22 cellular contexts compared by ENCODE assay signal in the genomic region with DNA sequence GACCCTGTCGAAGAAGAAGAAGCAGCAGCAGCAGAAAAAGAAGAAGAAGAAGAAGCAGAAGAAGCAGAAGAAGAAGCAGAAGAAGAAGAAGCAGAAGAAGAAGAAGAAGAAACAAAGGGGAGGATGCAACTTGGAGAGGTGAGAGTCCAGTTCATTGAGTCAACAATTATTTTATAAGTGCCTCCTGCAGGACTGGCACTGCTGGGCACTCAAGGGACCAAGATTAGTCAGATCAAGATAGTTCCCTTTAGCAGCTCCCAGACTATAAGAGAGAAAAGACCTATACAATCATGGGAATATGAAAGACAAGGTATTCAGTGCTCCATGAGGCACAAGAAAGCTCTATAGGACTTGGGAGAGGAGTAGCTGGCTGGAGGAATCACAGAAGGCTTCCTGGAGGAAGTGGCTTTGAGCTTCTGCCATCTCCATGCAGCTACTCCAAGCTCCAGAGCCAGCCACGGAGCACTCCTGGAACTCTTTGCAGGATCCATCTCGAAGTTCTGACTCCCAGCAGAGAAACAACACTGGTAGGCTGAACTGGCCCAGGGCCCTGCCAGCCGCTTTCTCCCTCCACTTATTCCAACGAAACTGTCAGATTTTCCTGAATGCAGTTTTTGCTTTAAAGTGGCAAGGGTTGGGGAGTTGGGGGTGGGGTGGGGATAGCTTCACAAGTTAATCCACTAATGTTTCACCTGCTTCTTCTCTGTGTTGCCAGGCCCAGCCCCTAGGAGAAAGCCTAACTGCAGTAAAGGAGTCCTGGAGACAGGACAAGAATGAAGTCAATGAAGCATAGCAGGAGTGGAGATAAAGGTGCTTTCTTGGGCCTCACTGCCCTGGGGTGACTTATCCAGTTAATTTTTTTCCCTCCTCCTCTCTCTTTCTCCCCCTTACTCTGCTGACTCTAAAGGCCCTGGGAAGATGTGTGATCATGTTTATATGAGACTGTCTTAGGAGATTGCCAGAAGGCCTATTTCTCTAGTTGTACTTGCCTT.
DNase-seq lines count a peak whose midpoint lies in the region; ATAC-seq, FAIRE-seq and TF ChIP-seq lines count a peak whose summit lies in the region.
"Had no signal": no experiment of that assay in that cellular context is flagged by ENCODE, and none has a peak within 500 bp of the region (broad histone marks: within the 10 kb centered on the region; RNA-seq: fewer than 3 reads in every experiment).

No MANE protein-coding gene starts in this region.

- H3K4me3 ChIP-seq in bronchial epithelial cell (ENCODE audit: low read depth, low read length) (no peak overlapping the region), trophoblast cell (ENCODE audit: low read depth, low read length) (no peak overlapping the region), tibial artery (no peak overlapping the region), OCI-LY7 (ENCODE audit: low read depth, low read length, poor library complexity, severe bottlenecking) (no peak overlapping the region)
- H3K4me3 ChIP-seq: cardiac muscle cell, GM12878, right lobe of liver, uterus had no signal

- H3K14ac ChIP-seq in trophoblast cell (ENCODE audit: low read length): peak overlapping the region; percentile 44

- peak; percentile 37 for ATAC-seq in left lobe of liver
- no peak for ATAC-seq in activated CD8-positive, alpha-beta T cell treated with anti-CD3 and anti-CD28 coated beads for 36 hours
- ATAC-seq: activated T-cell treated with anti-CD3 and anti-CD28 coated beads, Interleukin-2, amount 50 U/mL, for 4 hours; GM12878; HCT116; PC-3 had no signal

- no peak overlapping the region for H3K9ac ChIP-seq in trophoblast cell (ENCODE audit: low read length)
- H3K9ac ChIP-seq: KMS-11 had no signal

- no peak overlapping the region for H3K27ac ChIP-seq in trophoblast cell (ENCODE audit: low read depth, low read length)
- H3K27ac ChIP-seq in tibial artery: no peak overlapping the region
- no peak overlapping the region for H3K27ac ChIP-seq in OCI-LY7 (ENCODE audit: low read depth, low read length, poor library complexity, severe bottlenecking)
- H3K27ac ChIP-seq: cardiac muscle cell, KMS-11, right lobe of liver, uterus had no signal

- H3K27ac Mint-ChIP-seq in activated CD8-positive, alpha-beta T cell treated with anti-CD3 and anti-CD28 coated beads for 36 hours: no peak overlapping the region
- H3K27ac Mint-ChIP-seq: dendritic cell treated with granulocyte-macrophage colony-stimulating factor and Interleukin-4, amounts not matched to agents 40 ng/mL and 50 ng/mL, for 4 days; immature natural killer cell had no signal

- no peaks in the 10 kb centered on the region for H3K4me1 Mint-ChIP-seq in activated CD8-positive, alpha-beta T cell treated with anti-CD3 and anti-CD28 coated beads for 36 hours (ENCODE audit: low read depth)
- H3K4me1 Mint-ChIP-seq: immature natural killer cell had no signal

- H3K27me3 ChIP-seq in bronchial epithelial cell (ENCODE audit: control insufficient read depth, insufficient read depth, low read length): no peaks in the 10 kb centered on the region
- no peaks in the 10 kb centered on the region for H3K27me3 ChIP-seq in trophoblast cell (ENCODE audit: insufficient read depth, low read length)
- H3K27me3 ChIP-seq in tibial artery: no peaks in the 10 kb centered on the region
- H3K27me3 ChIP-seq: cardiac muscle cell, right lobe of liver, uterus had no signal

- no peak overlapping the region for H3K23ac ChIP-seq in trophoblast cell (ENCODE audit: low read length)

- no peaks in the 10 kb centered on the region for H3K9me2 ChIP-seq in OCI-LY7 (ENCODE audit: insufficient read depth, low read length)

- H3K79me1 ChIP-seq in trophoblast cell (ENCODE audit: low read length): peaks cover 40% of the 10 kb centered on the region

- no peaks in the 10 kb centered on the region for H3K36me3 Mint-ChIP-seq in activated CD8-positive, alpha-beta T cell treated with anti-CD3 and anti-CD28 coated beads for 36 hours (ENCODE audit: low read depth)
- H3K36me3 Mint-ChIP-seq: immature natural killer cell had no signal

- BruUV-seq in OCI-LY7 (replicated peaks; lab: Mats Ljungman, UMichigan): no TSS peak

- TF ChIP-seq CTCF in bronchial epithelial cell (IDR thresholded peaks at IDR 0.05; ENCODE audit: insufficient read depth, low read length, severe bottlenecking) (no peak), tibial artery (IDR thresholded peaks at IDR 0.05) (no peak), OCI-LY7 (conservative IDR thresholded peaks at IDR 0.05; ENCODE audit: low read length) (no peak)
- no peak for TF ChIP-seq CTCF in activated CD8-positive, alpha-beta T cell treated with anti-CD3 and anti-CD28 coated beads for 36 hours (IDR thresholded peaks at IDR 0.05)

- no peaks in the 10 kb centered on the region for H3K9me3 Mint-ChIP-seq in activated CD8-positive, alpha-beta T cell treated with anti-CD3 and anti-CD28 coated beads for 36 hours
- H3K9me3 Mint-ChIP-seq: activated T-cell treated with anti-CD3 and anti-CD28 coated beads, Interleukin-2, amount 50 U/mL, for 4 hours; dendritic cell treated with granulocyte-macrophage colony-stimulating factor and Interleukin-4, amounts not matched to agents 40 ng/mL and 50 ng/mL, for 4 days; immature natural killer cell had no signal

- no peak overlapping the region for H3K4me3 Mint-ChIP-seq in activated CD8-positive, alpha-beta T cell treated with anti-CD3 and anti-CD28 coated beads for 36 hours
- H3K4me3 Mint-ChIP-seq: activated T-cell treated with anti-CD3 and anti-CD28 coated beads, Interleukin-2, amount 50 U/mL, for 4 hours; dendritic cell treated with granulocyte-macrophage colony-stimulating factor and Interleukin-4, amounts not matched to agents 40 ng/mL and 50 ng/mL, for 4 days; immature natural killer cell had no signal

- H3K4me2 ChIP-seq in trophoblast cell (ENCODE audit: low read length) (no peak overlapping the region), OCI-LY7 (ENCODE audit: low read length) (no peak overlapping the region)
- H3K4me2 ChIP-seq: KMS-11 had no signal

- H3K27me3 Mint-ChIP-seq in activated CD8-positive, alpha-beta T cell treated with anti-CD3 and anti-CD28 coated beads for 36 hours: no peaks in the 10 kb centered on the region

- no peaks in the 10 kb centered on the region for H4K20me1 ChIP-seq in OCI-LY7 (ENCODE audit: insufficient read depth, low read length)

- H3K36me3 ChIP-seq in bronchial epithelial cell (ENCODE audit: control insufficient read depth, insufficient read depth, low read length) (no peaks in the 10 kb centered on the region), trophoblast cell (ENCODE audit: control insufficient read depth in 1 of 2, insufficient read depth in 2 of 2, low read length in 2 of 2) (no peaks in the 10 kb centered on the region), tibial artery (no peaks in the 10 kb centered on the region), OCI-LY7 (ENCODE audit: insufficient read depth, low read length) (no peaks in the 10 kb centered on the region)
- H3K36me3 ChIP-seq: cardiac muscle cell, right lobe of liver, uterus had no signal

- peak overlapping the region; percentile 70 for H4K91ac ChIP-seq in trophoblast cell (ENCODE audit: low read depth, low read length)

- H2AFZ ChIP-seq in trophoblast cell (ENCODE audit: insufficient read depth, low read length, poor library complexity) (no peak overlapping the region), OCI-LY7 (ENCODE audit: low read length) (no peak overlapping the region)

- H3K4me1 ChIP-seq in trophoblast cell (ENCODE audit: control insufficient read depth in 1 of 2, insufficient read depth in 2 of 2, low read length in 2 of 2): peaks cover 30 to 41% of the 10 kb centered on the region in 2 experiments
- no peaks in the 10 kb centered on the region for H3K4me1 ChIP-seq in tibial artery
- no peaks in the 10 kb centered on the region for H3K4me1 ChIP-seq in OCI-LY7 (ENCODE audit: insufficient read depth, low read length, poor library complexity, severe bottlenecking)
- H3K4me1 ChIP-seq: uterus had no signal

- WGBS in trophoblast cell (ENCODE audit: extremely low coverage, insufficient coverage, insufficient read length): no CpG with 5 or more reads among the region's 5 CpGs

- H2AK5ac ChIP-seq in trophoblast cell (ENCODE audit: low read length): peak overlapping the region; percentile 87

- CTCF ChIA-PET in activated CD8-positive, alpha-beta T cell treated with anti-CD3 and anti-CD28 coated beads for 36 hours (lab: Charles Lee): interaction anchor here (1.3 to 1.9 kb wide), 2 partner anchors 15 to 264 kb away, joined by 3 to 6 read pairs; no protein-coding TSS in a partner anchor
- CTCF ChIA-PET in OCI-LY7 (lab: Charles Lee; ENCODE audit: unreplicated experiment): no interaction called here

- peak; percentile 36 for FAIRE-seq in bronchial epithelial cell (lab: Jason Lieb, UNC)
- FAIRE-seq: GM12878 had no signal

- intact Hi-C loops in activated CD8-positive, alpha-beta T cell treated with anti-CD3 and anti-CD28 coated beads for 36 hours (cut with micrococcal nuclease): no loop called here
- intact Hi-C loops in tibial artery (cut with DNase I; ENCODE audit: low total_unique reads): no loop called here
- intact Hi-C loops in OCI-LY7 (cut with micrococcal nuclease; ENCODE audit: unreplicated experiment): no loop called here

- H3K9me3 ChIP-seq in trophoblast cell (ENCODE audit: insufficient read depth, low read depth, low read length) (no peaks in the 10 kb centered on the region), tibial artery (no peaks in the 10 kb centered on the region), OCI-LY7 (ENCODE audit: low read length) (no peaks in the 10 kb centered on the region)
- H3K9me3 ChIP-seq: right lobe of liver, uterus had no signal

- H3K4ac ChIP-seq in trophoblast cell (ENCODE audit: low read depth, low read length): peak overlapping the region; percentile 50

- H3K79me2 ChIP-seq in trophoblast cell (ENCODE audit: control insufficient read depth, insufficient read depth, low read length, poor library complexity) (peaks cover 2% of the 10 kb centered on the region), OCI-LY7 (ENCODE audit: insufficient read depth, low read depth, low read length) (no peaks in the 10 kb centered on the region)

- H4K8ac ChIP-seq in trophoblast cell (ENCODE audit: low read depth, low read length): peak overlapping the region; percentile 58

- POLR2A ChIA-PET in activated CD8-positive, alpha-beta T cell treated with anti-CD3 and anti-CD28 coated beads for 36 hours (lab: Charles Lee): no interaction called here
- POLR2A ChIA-PET in OCI-LY7 (lab: Charles Lee): no interaction called here

- DNase-seq in HK-2 (ENCODE audit: unreplicated experiment) (peak; percentile 77), bronchial epithelial cell (ENCODE audit: low read depth) (no peak), left lobe of liver (ENCODE audit: low spot score) (no peak), trophoblast cell (no peak), retina (no peak), tibial artery (no peak), OCI-LY7 (ENCODE audit: low spot score) (no peak)
- no peak for DNase-seq in activated CD8-positive, alpha-beta T cell treated with anti-CD3 and anti-CD28 coated beads for 36 hours
- DNase-seq: activated naive CD4-positive, alpha-beta T cell; activated T-cell treated with anti-CD3 and anti-CD28 coated beads, Interleukin-2, amount 50 U/mL, for 4 hours; immature natural killer cell; NCI-H187; NCI-H2227 treated with DMSO at 0.1 percent for 48 hours; PC-3; right lobe of liver; stimulated activated CD4-positive, alpha-beta T cell treated with anti-CD3 and anti-CD28 coated beads, Interleukin-15, amount 100 ng/mL, for 24 hours; uterus had no signal

- no peak overlapping the region for H4K12ac ChIP-seq in trophoblast cell (ENCODE audit: low read depth, low read length)

- H2BK120ac ChIP-seq in trophoblast cell (ENCODE audit: insufficient read depth, low read length, poor library complexity): peak overlapping the region; percentile 84

- peak overlapping the region; percentile 78 for H3K18ac ChIP-seq in trophoblast cell (ENCODE audit: low read length)

- peak overlapping the region; percentile 67 for H2BK12ac ChIP-seq in trophoblast cell (ENCODE audit: low read length)

- peak overlapping the region; percentile 33 for H2BK5ac ChIP-seq in trophoblast cell (ENCODE audit: low read depth, low read length, poor library complexity)
